ENCODE assay signal across 1 cellular context in the genomic region with DNA sequence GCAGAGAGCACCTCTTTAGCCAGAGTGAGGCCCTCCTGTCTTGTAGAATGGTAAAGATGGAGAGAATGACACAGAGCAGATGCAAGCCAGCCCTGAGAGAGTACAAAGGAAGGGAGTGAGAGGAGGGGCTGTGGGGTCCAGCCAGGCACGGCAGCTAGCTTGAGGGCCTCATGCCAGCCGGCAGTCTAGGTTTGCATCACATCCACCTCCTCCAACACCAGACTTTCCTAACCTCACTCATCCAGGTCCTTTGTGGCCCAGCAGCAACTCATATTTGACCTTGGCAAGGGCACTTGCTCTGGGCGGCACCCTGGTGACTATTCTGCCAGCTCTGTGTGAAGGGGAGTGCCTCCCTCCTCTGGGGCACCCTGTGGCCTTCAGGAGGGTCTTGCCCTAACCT.
TF ChIP-seq lines count a peak whose summit lies in the region.

No MANE protein-coding gene starts in this region.

TF ChIP-seq in GM23338, 12 proteins besides CTCF, POLR2A, EP300 and RAD21:
- TF ChIP-seq, protein P1, sequence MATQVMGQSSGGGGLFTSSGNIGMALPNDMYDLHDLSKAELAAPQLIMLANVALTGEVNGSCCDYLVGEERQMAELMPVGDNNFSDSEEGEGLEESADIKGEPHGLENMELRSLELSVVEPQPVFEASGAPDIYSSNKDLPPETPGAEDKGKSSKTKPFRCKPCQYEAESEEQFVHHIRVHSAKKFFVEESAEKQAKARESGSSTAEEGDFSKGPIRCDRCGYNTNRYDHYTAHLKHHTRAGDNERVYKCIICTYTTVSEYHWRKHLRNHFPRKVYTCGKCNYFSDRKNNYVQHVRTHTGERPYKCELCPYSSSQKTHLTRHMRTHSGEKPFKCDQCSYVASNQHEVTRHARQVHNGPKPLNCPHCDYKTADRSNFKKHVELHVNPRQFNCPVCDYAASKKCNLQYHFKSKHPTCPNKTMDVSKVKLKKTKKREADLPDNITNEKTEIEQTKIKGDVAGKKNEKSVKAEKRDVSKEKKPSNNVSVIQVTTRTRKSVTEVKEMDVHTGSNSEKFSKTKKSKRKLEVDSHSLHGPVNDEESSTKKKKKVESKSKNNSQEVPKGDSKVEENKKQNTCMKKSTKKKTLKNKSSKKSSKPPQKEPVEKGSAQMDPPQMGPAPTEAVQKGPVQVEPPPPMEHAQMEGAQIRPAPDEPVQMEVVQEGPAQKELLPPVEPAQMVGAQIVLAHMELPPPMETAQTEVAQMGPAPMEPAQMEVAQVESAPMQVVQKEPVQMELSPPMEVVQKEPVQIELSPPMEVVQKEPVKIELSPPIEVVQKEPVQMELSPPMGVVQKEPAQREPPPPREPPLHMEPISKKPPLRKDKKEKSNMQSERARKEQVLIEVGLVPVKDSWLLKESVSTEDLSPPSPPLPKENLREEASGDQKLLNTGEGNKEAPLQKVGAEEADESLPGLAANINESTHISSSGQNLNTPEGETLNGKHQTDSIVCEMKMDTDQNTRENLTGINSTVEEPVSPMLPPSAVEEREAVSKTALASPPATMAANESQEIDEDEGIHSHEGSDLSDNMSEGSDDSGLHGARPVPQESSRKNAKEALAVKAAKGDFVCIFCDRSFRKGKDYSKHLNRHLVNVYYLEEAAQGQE (IDR thresholded peaks at IDR 0.05; ENCODE audit: unreplicated experiment) = no peak
- TF ChIP-seq EZH2phosphoT487 (IDR thresholded peaks at IDR 0.05; ENCODE audit: unreplicated experiment) = no peak
- TF ChIP-seq STAT1 (IDR thresholded peaks at IDR 0.05; ENCODE audit: unreplicated experiment) = no peak
